Comparison of ENCODE assay signal across 1 cellular context in the genomic region with DNA sequence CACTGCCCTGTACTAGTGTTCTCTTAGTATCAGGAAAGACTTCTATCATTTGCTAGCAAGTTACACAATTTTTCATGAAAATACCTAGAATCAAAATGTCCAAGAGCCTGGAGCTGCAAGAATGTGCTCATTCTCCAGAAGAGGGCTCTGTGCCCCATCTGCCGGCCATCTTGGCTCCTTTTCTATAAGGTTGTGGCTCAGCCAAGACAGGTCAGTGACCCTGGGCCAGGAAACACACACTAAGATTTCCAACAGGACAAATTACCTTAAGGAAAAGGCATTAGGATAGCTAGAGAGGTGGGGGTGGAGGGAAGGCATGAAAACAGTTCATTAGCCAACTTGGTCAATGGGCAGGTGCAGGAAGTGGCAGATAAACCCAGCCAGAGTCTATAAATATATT.
A peak's percentile ranks its signal among the peaks of the same experiment; 100 is the strongest.
TF ChIP-seq lines count a peak whose summit lies in the region.

No MANE protein-coding gene starts in this region.

TF ChIP-seq in IMR-90, 13 proteins besides CTCF, POLR2A, EP300 and RAD21:
- TF ChIP-seq BHLHE40 (IDR thresholded peaks at IDR 0.05; ENCODE audit: low read depth, low read length) = no peak
- peak; percentile 60 for TF ChIP-seq SMC3 (IDR thresholded peaks at IDR 0.05; ENCODE audit: low read depth, low read length)
